ENCODE assay signal across 14 cellular contexts in genomic region chr13:38769526-38769925, GRCh38.
DNase-seq lines count a peak whose midpoint lies in the region; ATAC-seq, FAIRE-seq and TF ChIP-seq lines count a peak whose summit lies in the region.
"Had no signal": no experiment of that assay in that cellular context is flagged by ENCODE, and none has a peak within 500 bp of the region (broad histone marks: within the 10 kb centered on the region; RNA-seq: fewer than 3 reads in every experiment).

No MANE protein-coding gene starts in this region.

- H3K27ac ChIP-seq in ACC112 (ENCODE audit: low read depth, low read length), result no peak overlapping the region
- H3K27ac ChIP-seq in GM23248, result no peak overlapping the region
- H3K27ac ChIP-seq in MM.1S (ENCODE audit: low read length), result peak overlapping the region; percentile 55; the same call in 1 of the 2 replicates
- H3K27ac ChIP-seq in GM12878 (ENCODE audit: control insufficient read depth, insufficient read depth), result no peak overlapping the region
- no peak overlapping the region for H3K27ac ChIP-seq in lower lobe of right lung
- H3K27ac ChIP-seq: BLaER1 treated with 17β-estradiol and CSF1 and Interleukin-3, amounts not matched to agents 10 nM and 100 nM had no signal

- H3K9ac ChIP-seq in GM23248, result no peak overlapping the region
- H3K9ac ChIP-seq in MM.1S (ENCODE audit: low read length), result 0 out of 2 replicates have a peak overlapping the region, but pooled peaks have one; percentile 13
- H3K9ac ChIP-seq in GM12878 (ENCODE audit: control insufficient read depth, insufficient read depth, low read length), result no peak overlapping the region
- H3K9ac ChIP-seq: BLaER1 treated with 17β-estradiol and CSF1 and Interleukin-3, amounts not matched to agents 10 nM and 100 nM had no signal

- intact Hi-C loops in GM12878 (cut with micrococcal nuclease; ENCODE audit: unreplicated experiment) (no loop called here), lower lobe of right lung (cut with DNase I) (no loop called here), head of caudate nucleus (cut with DNase I) (loop anchor here (5.0 kb wide), 1 partner anchor 53 kb away; no protein-coding TSS in a partner anchor)

- POLR2A ChIA-PET in GM12878 (lab: Charles Lee), result no interaction called here

- no peaks in the 10 kb centered on the region for H3K79me2 ChIP-seq in ACC112 (ENCODE audit: control insufficient read depth, insufficient read depth, low read length, unreplicated experiment)
- H3K79me2 ChIP-seq in GM23248 (ENCODE audit: insufficient read depth), result no peaks in the 10 kb centered on the region
- no peaks in the 10 kb centered on the region for H3K79me2 ChIP-seq in MM.1S (ENCODE audit: low read length)
- H3K79me2 ChIP-seq in GM12878 (ENCODE audit: control insufficient read depth, insufficient read depth, low read length), result no peaks in the 10 kb centered on the region

- no peak for TF ChIP-seq EP300 in GM12878 (IDR thresholded peaks at IDR 0.05; ENCODE audit: borderline replicate concordance in 1 of 2, control insufficient read depth in 1 of 2, low read depth in 2 of 2, low read length in 2 of 2)

- TF ChIP-seq CTCF in MM.1S (IDR thresholded peaks at IDR 0.05; ENCODE audit: low read length) (no peak), GM12878 (IDR thresholded peaks at IDR 0.05 in 2 of 3, conservative IDR thresholded peaks at IDR 0.05 in 1 of 3; ENCODE audit: control insufficient read depth in 2 of 3, extremely low read depth in 1 of 3, insufficient read depth in 1 of 3, low read depth in 3 of 3, low read length in 3 of 3) (no peak), GM13976 (IDR thresholded peaks at IDR 0.05; ENCODE audit: borderline replicate concordance, control extremely low read depth, extremely low read depth, insufficient read depth, missing control alignments) (no peak), lower lobe of right lung (IDR thresholded peaks at IDR 0.05) (no peak)

- CTCF ChIA-PET in GM12878 (lab: Yijun Ruan, JAX), result interaction anchor here (0.7 kb wide), 1 partner anchor 105 kb away, joined by 3 read pairs; no protein-coding TSS in a partner anchor

- H3K27me3 ChIP-seq in ACC112 (ENCODE audit: insufficient read depth, low read length), result peaks cover 28% of the 10 kb centered on the region
- peaks cover 11% of the 10 kb centered on the region; the same call in 1 of the 2 replicates for H3K27me3 ChIP-seq in GM23248 (replicated peaks; ENCODE audit: insufficient read depth)
- H3K27me3 ChIP-seq in MM.1S (replicated peaks; ENCODE audit: insufficient read depth, low read length), result no peaks in the 10 kb centered on the region
- H3K27me3 ChIP-seq in GM12878 (replicated peaks in 1 of 2; ENCODE audit: control insufficient read depth in 2 of 2, insufficient read depth in 2 of 2, low read length in 1 of 2), result no peaks in the 10 kb centered on the region
- no peaks in the 10 kb centered on the region for H3K27me3 ChIP-seq in lower lobe of right lung (ENCODE audit: low read depth)
- H3K27me3 ChIP-seq: BLaER1 treated with 17β-estradiol and CSF1 and Interleukin-3, amounts not matched to agents 10 nM and 100 nM had no signal

- no peak for TF ChIP-seq RAD21 in GM12878 (IDR thresholded peaks at IDR 0.05; ENCODE audit: insufficient read depth, low read depth, low read length)

- H3K4me2 ChIP-seq in GM23248 (ENCODE audit: unreplicated experiment) (no peak overlapping the region), MM.1S (ENCODE audit: low read depth, low read length) (peak overlapping the region; percentile 41), GM12878 (ENCODE audit: control insufficient read depth, insufficient read depth) (no peak overlapping the region; the same call in 1 of the 2 replicates)
- H3K4me2 ChIP-seq: BLaER1 treated with 17β-estradiol and CSF1 and Interleukin-3, amounts not matched to agents 10 nM and 100 nM had no signal

- no peaks in the 10 kb centered on the region for H3F3A ChIP-seq in GM23248 (ENCODE audit: insufficient read depth)
- H3F3A ChIP-seq in MM.1S (ENCODE audit: insufficient read depth, low read length), result no peaks in the 10 kb centered on the region

- H3K36me3 ChIP-seq in ACC112 (ENCODE audit: insufficient read depth, low read length), result no peaks in the 10 kb centered on the region
- H3K36me3 ChIP-seq in GM23248 (ENCODE audit: low read depth), result no peaks in the 10 kb centered on the region
- H3K36me3 ChIP-seq in MM.1S (replicated peaks; ENCODE audit: insufficient read depth, low read length), result no peaks in the 10 kb centered on the region
- no peaks in the 10 kb centered on the region for H3K36me3 ChIP-seq in GM12878 (ENCODE audit: control insufficient read depth in 2 of 2, insufficient read depth in 2 of 2, low read length in 1 of 2)
- H3K36me3 ChIP-seq in lower lobe of right lung, result no peaks in the 10 kb centered on the region
- H3K36me3 ChIP-seq: BLaER1 treated with 17β-estradiol and CSF1 and Interleukin-3, amounts not matched to agents 10 nM and 100 nM had no signal

- H3K4me1 ChIP-seq in ACC112 (ENCODE audit: control insufficient read depth, insufficient read depth, low read length, unreplicated experiment) (no peaks in the 10 kb centered on the region), GM23248 (ENCODE audit: insufficient read depth) (no peaks in the 10 kb centered on the region), MM.1S (ENCODE audit: low read length) (0 out of 2 replicates have a peak, but pooled peaks cover 3% of the 10 kb centered on the region), GM12878 (ENCODE audit: control insufficient read depth, insufficient read depth, low read length) (no peaks in the 10 kb centered on the region), lower lobe of right lung (no peaks in the 10 kb centered on the region)
- H3K4me1 ChIP-seq: BLaER1 treated with 17β-estradiol and CSF1 and Interleukin-3, amounts not matched to agents 10 nM and 100 nM had no signal

- H4K20me1 ChIP-seq in GM23248 (ENCODE audit: insufficient read depth) (no peaks in the 10 kb centered on the region), MM.1S (ENCODE audit: insufficient read depth, low read length) (no peaks in the 10 kb centered on the region), GM12878 (ENCODE audit: control insufficient read depth, insufficient read depth) (no peaks in the 10 kb centered on the region)
- H4K20me1 ChIP-seq: BLaER1 treated with 17β-estradiol and CSF1 and Interleukin-3, amounts not matched to agents 10 nM and 100 nM had no signal

- BruUV-seq in GM12878 (replicated peaks; lab: Mats Ljungman, UMichigan), result no TSS peak

- H2AFZ ChIP-seq in ACC112 (ENCODE audit: low read length, unreplicated experiment) (peak overlapping the region; percentile 99), GM23248 (peak overlapping the region; percentile 39; the same call in 1 of the 2 replicates), MM.1S (ENCODE audit: low read length) (peak overlapping the region; percentile 38; the same call in 1 of the 2 replicates), GM12878 (ENCODE audit: control insufficient read depth, low read depth, low read length) (no peak overlapping the region)

- DNase-seq in GM23248 (no peak), MM.1S (peak; percentile 74), GM12878 (ENCODE audit: low read depth, low spot score) (no peak), GM13976 (ENCODE audit: low spot score) (no peak), lower lobe of right lung (no peak), head of caudate nucleus (no peak)
- DNase-seq in stimulated activated naive CD4-positive, alpha-beta T cell (lab: John Stamatoyannopoulos, UW), result no peak
- DNase-seq: CD4-positive, CD25-positive, alpha-beta regulatory T cell; DMS79; HCEC 1CT; KBM-7 had no signal

- RAD21 ChIA-PET in GM12878 (lab: Charles Lee; ENCODE audit: unreplicated experiment), result no interaction called here

- SMC1A ChIA-PET in GM12878 (lab: Charles Lee; ENCODE audit: uncharacterized antibody, unreplicated experiment), result interaction anchor here (0.6 kb wide), 1 partner anchor 104 kb away, joined by 3 read pairs; no protein-coding TSS in a partner anchor

- ATAC-seq in GM12878 (peak; percentile 64), lower lobe of right lung (no peak)

- in situ Hi-C loops in GM23248 (cut with MboI) (loop anchor here (25.0 kb wide), 1 partner anchor 1132 kb away; no protein-coding TSS in a partner anchor), GM12878 (cut with MboI) (no loop called here), GM13976 (cut with MboI; ENCODE audit: low sequenced_read_pairs, unreplicated experiment) (no loop called here)

- no peak for TF ChIP-seq POLR2A in GM12878 (IDR thresholded peaks at IDR 0.05; ENCODE audit: low read depth, low read length)

- H3K9me3 ChIP-seq in GM23248 (ENCODE audit: low read depth) (no peaks in the 10 kb centered on the region), MM.1S (replicated peaks; ENCODE audit: insufficient read depth, low read length) (no peaks in the 10 kb centered on the region), GM12878 (replicated peaks; ENCODE audit: control insufficient read depth, insufficient read depth, low read length) (no peaks in the 10 kb centered on the region), lower lobe of right lung (no peaks in the 10 kb centered on the region)
- H3K9me3 ChIP-seq: BLaER1 treated with 17β-estradiol and CSF1 and Interleukin-3, amounts not matched to agents 10 nM and 100 nM had no signal

- WGBS in GM23248 (ENCODE audit: low coverage in 1 of 2, low lambda C conversion rate in 2 of 2, missing lambda C conversion rate in 2 of 2), 2 experiments, result 48 to 52% methylated on average over 7 of the region's 7 CpGs
- 33% methylated on average over 7 of the region's 7 CpGs for WGBS in GM12878 (ENCODE audit: insufficient coverage, insufficient replicate concordance, low lambda C conversion rate, missing lambda C conversion rate)

- no peaks in the 10 kb centered on the region for H3K9me2 ChIP-seq in GM23248 (ENCODE audit: insufficient read depth)
- no peaks in the 10 kb centered on the region for H3K9me2 ChIP-seq in MM.1S (replicated peaks; ENCODE audit: insufficient read depth, low read length)

- FAIRE-seq in GM12878 (lab: Jason Lieb, UNC), result no peak
- FAIRE-seq: GM12892 had no signal

- peak overlapping the region; percentile 73 for H3K4me3 ChIP-seq in ACC112 (ENCODE audit: low read depth, low read length)
- H3K4me3 ChIP-seq in GM23248, result no peak overlapping the region
- H3K4me3 ChIP-seq in MM.1S (ENCODE audit: low read length), result no peak overlapping the region
- H3K4me3 ChIP-seq in GM12878, result no peak overlapping the region
- no peak overlapping the region for H3K4me3 ChIP-seq in lower lobe of right lung
- H3K4me3 ChIP-seq: BLaER1 treated with 17β-estradiol and CSF1 and Interleukin-3, amounts not matched to agents 10 nM and 100 nM had no signal

TF ChIP-seq in GM12878, 131 proteins besides CTCF, POLR2A, EP300 and RAD21 (continues in another document):
- TF ChIP-seq RELA (IDR thresholded peaks at IDR 0.05; ENCODE audit: borderline replicate concordance, partially characterized antibody), result no peak
- TF ChIP-seq ZBED1 (IDR thresholded peaks at IDR 0.05; ENCODE audit: borderline replicate concordance), result no peak
- TF ChIP-seq IKZF1 (conservative IDR thresholded peaks at IDR 0.05), result no peak
- TF ChIP-seq ZNF207 (IDR thresholded peaks at IDR 0.05; ENCODE audit: borderline replicate concordance), result no peak
- TF ChIP-seq NRF1 (conservative IDR thresholded peaks at IDR 0.05; ENCODE audit: low read depth, low read length), result no peak
- TF ChIP-seq IRF4 (IDR thresholded peaks at IDR 0.05; ENCODE audit: low read depth, low read length), result no peak
- no peak for TF ChIP-seq SUPT20H (IDR thresholded peaks at IDR 0.05; ENCODE audit: borderline replicate concordance, control insufficient read depth, low read depth, low read length)
- no peak for TF ChIP-seq SMAD1 (IDR thresholded peaks at IDR 0.05; ENCODE audit: low read depth, partially characterized antibody)
